12 cellular contexts compared by ENCODE assay signal in the genomic region with DNA sequence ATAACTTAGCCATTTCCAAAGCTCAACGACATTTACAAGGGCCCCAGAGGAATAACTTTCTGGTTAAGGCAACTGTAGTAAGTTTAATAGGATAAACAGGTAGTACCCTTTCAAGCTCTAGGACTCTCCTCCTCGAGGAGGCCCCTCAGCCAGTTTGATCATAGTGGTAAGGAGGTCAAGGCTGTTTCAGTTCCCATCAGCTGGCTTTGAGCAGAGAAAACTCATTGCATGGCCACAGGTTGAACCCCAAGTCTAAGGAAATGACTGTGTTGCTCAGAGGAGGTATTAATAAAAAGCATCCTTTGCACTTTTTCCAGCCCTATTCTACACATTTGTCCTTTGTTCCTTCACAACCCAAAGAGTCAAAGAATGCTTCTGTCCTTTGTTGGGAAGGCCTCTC. TPM values are rescaled to one million over a fixed set of nuclear protein-coding genes. Genes with fewer than 3 reads are reported as not detected.
DNase-seq lines count a peak whose midpoint lies in the region; ATAC-seq lines count a peak whose summit lies in the region.
"Had no signal": no experiment of that assay in that cellular context is flagged by ENCODE, and none has a peak within 500 bp of the region (broad histone marks: within the 10 kb centered on the region; RNA-seq: fewer than 3 reads in every experiment).

No MANE protein-coding gene starts in this region.

- DNase-seq in RKO (ENCODE audit: low spot score) = no peak
- DNase-seq in activated CD4-positive, alpha-beta T cell treated with anti-CD3 and anti-CD28 coated beads, Interleukin-2, amount 10 ng/mL, durations not matched to agents 7 days and 5 days = no peak
- no peak for DNase-seq in NCI-H2029 treated with DMSO at 0.1 percent for 48 hours (lab: John Stamatoyannopoulos, UW)
- no peak for DNase-seq in DMS53 (lab: John Stamatoyannopoulos, UW)
- DNase-seq: activated CD8-positive, alpha-beta memory T cell treated with anti-CD3 and anti-CD28 coated beads for 24 hours; hippocampal formation; NCI-H82 had no signal

- no peak overlapping the region for H3K4me3 Mint-ChIP-seq in activated CD4-positive, alpha-beta T cell treated with anti-CD3 and anti-CD28 coated beads, Interleukin-2, amount 10 ng/mL, durations not matched to agents 7 days and 5 days
- H3K4me3 Mint-ChIP-seq: mesothelial cell of epicardium had no signal

- CTCF ChIA-PET in activated CD4-positive, alpha-beta T cell treated with anti-CD3 and anti-CD28 coated beads, Interleukin-2, amount 10 ng/mL, durations not matched to agents 7 days and 5 days (lab: Charles Lee) = interaction anchor here (1.0 kb wide), 1 partner anchor 24 kb away, joined by 3 read pairs; no protein-coding TSS in a partner anchor

- peaks cover 14% of the 10 kb centered on the region for H3K4me1 Mint-ChIP-seq in activated CD4-positive, alpha-beta T cell treated with anti-CD3 and anti-CD28 coated beads, Interleukin-2, amount 10 ng/mL, durations not matched to agents 7 days and 5 days
- H3K4me1 Mint-ChIP-seq: mesothelial cell of epicardium had no signal

- ATAC-seq in GM18502 (IDR thresholded peaks at IDR 0.05; ENCODE audit: poor library complexity, unreplicated experiment) = peak; percentile 67
- ATAC-seq in GM19455 (IDR thresholded peaks at IDR 0.05; ENCODE audit: unreplicated experiment) = peak; percentile 51
- ATAC-seq in HG02870 (IDR thresholded peaks at IDR 0.05; ENCODE audit: unreplicated experiment) = peak; percentile 70
- peak; percentile 74 for ATAC-seq in HG03520 (IDR thresholded peaks at IDR 0.05; ENCODE audit: unreplicated experiment)

- H3K27me3 Mint-ChIP-seq in activated CD4-positive, alpha-beta T cell treated with anti-CD3 and anti-CD28 coated beads, Interleukin-2, amount 10 ng/mL, durations not matched to agents 7 days and 5 days = peaks cover 15% of the 10 kb centered on the region

- no peaks in the 10 kb centered on the region for H3K36me3 Mint-ChIP-seq in activated CD4-positive, alpha-beta T cell treated with anti-CD3 and anti-CD28 coated beads, Interleukin-2, amount 10 ng/mL, durations not matched to agents 7 days and 5 days (ENCODE audit: low read depth)
- H3K36me3 Mint-ChIP-seq: mesothelial cell of epicardium had no signal

- H3K9me3 Mint-ChIP-seq in activated CD4-positive, alpha-beta T cell treated with anti-CD3 and anti-CD28 coated beads, Interleukin-2, amount 10 ng/mL, durations not matched to agents 7 days and 5 days = peaks cover 16% of the 10 kb centered on the region

- POLR2A ChIA-PET in activated CD4-positive, alpha-beta T cell treated with anti-CD3 and anti-CD28 coated beads, Interleukin-2, amount 10 ng/mL, durations not matched to agents 7 days and 5 days (lab: Charles Lee) = no interaction called here

- no peak overlapping the region for H3K27ac Mint-ChIP-seq in activated CD4-positive, alpha-beta T cell treated with anti-CD3 and anti-CD28 coated beads, Interleukin-2, amount 10 ng/mL, durations not matched to agents 7 days and 5 days
- H3K27ac Mint-ChIP-seq: mesothelial cell of epicardium had no signal

RNA-seq across cellular contexts. Expression of gene PRRC1, which starts 53.9 kb away (rescaled TPM):
- 10 to 100 TPM; 39.4 to 50.8 TPM for total RNA-seq in activated CD4-positive, alpha-beta T cell treated with anti-CD3 and anti-CD28 coated beads, Interleukin-2, amount 10 ng/mL, durations not matched to agents 7 days and 5 days
